Comparison of ENCODE assay signal across 14 cellular contexts in genomic region chr9:581673-582497, GRCh38.
DNase-seq lines count a peak whose midpoint lies in the region; ATAC-seq and TF ChIP-seq lines count a peak whose summit lies in the region.
"Had no signal": no experiment of that assay in that cellular context is flagged by ENCODE, and none has a peak within 500 bp of the region (broad histone marks: within the 10 kb centered on the region; RNA-seq: fewer than 3 reads in every experiment).

No MANE protein-coding gene starts in this region.

- H3K27me3 ChIP-seq in breast epithelium (no peaks in the 10 kb centered on the region), OCI-LY3 (ENCODE audit: low read depth, low read length) (peaks cover 10% of the 10 kb centered on the region; the same call in 1 of the 2 replicates)

- H3K9me3 ChIP-seq in breast epithelium: no peaks in the 10 kb centered on the region
- no peaks in the 10 kb centered on the region for H3K9me3 ChIP-seq in OCI-LY3 (ENCODE audit: insufficient read depth, low read length)

- no peak overlapping the region for H3K27ac Mint-ChIP-seq in MCF 10A (ENCODE audit: low read depth, unreplicated experiment)
- H3K27ac Mint-ChIP-seq: activated T-helper 1 cell treated with anti-CD3 and anti-CD28 coated beads, Interleukin-12 subunit alpha, Interleukin-12 subunit beta, Interleukin-2, Interleukin-4 antibody, amounts not matched to agents 30 ng/mL and 10 ng/mL and 1 ng/mL, durations not matched to agents 14 hours and 24 hours and 36 hours; B cell; dendritic cell treated with granulocyte-macrophage colony-stimulating factor and Interleukin-4, amounts not matched to agents 40 ng/mL and 50 ng/mL, for 4 days; T-helper 1 cell treated with Interleukin-12 subunit alpha and Interleukin-12 subunit beta and Interleukin-4 antibody, amounts not matched to agents 30 μg/mL and 1 μg/mL, for 36 hours had no signal

- no peaks in the 10 kb centered on the region for H3K79me2 ChIP-seq in OCI-LY3 (ENCODE audit: low read length)

- peak; percentile 24 for TF ChIP-seq CTCF in MCF 10A (IDR thresholded peaks at IDR 0.05; ENCODE audit: unreplicated experiment)
- no peak for TF ChIP-seq CTCF in breast epithelium (IDR thresholded peaks at IDR 0.05)
- TF ChIP-seq CTCF in OCI-LY3 (IDR thresholded peaks at IDR 0.05; ENCODE audit: low read depth, low read length): peak; percentile 80

- CTCF ChIA-PET in MCF 10A (lab: Yijun Ruan, JAX): interaction anchor here (0.6 to 2.1 kb wide), 4 partner anchors 19 to 222 kb away, joined by 3 to 6 read pairs (median 4); no protein-coding TSS in a partner anchor

- peak; percentile 32 for ATAC-seq in esophagus mucosa

- H3K27me3 Mint-ChIP-seq in MCF 10A (ENCODE audit: insufficient read depth, unreplicated experiment): no peaks in the 10 kb centered on the region
- H3K27me3 Mint-ChIP-seq: B cell had no signal

- H3K36me3 ChIP-seq in breast epithelium (no peaks in the 10 kb centered on the region), OCI-LY3 (replicated peaks; ENCODE audit: low read depth, low read length) (no peaks in the 10 kb centered on the region)

- H3K4me2 ChIP-seq in OCI-LY3 (ENCODE audit: low read length): no peak overlapping the region

- TF ChIP-seq POLR2A in breast epithelium (IDR thresholded peaks at IDR 0.05): no peak

- peaks cover 29% of the 10 kb centered on the region for H3K36me3 Mint-ChIP-seq in MCF 10A (ENCODE audit: insufficient read depth, unreplicated experiment)

- no peaks in the 10 kb centered on the region for H3K4me1 ChIP-seq in breast epithelium
- no peaks in the 10 kb centered on the region for H3K4me1 ChIP-seq in OCI-LY3 (ENCODE audit: low read length)

- H3K4me3 Mint-ChIP-seq in MCF 10A (ENCODE audit: unreplicated experiment): no peak overlapping the region
- H3K4me3 Mint-ChIP-seq: activated T-helper 1 cell treated with anti-CD3 and anti-CD28 coated beads, Interleukin-12 subunit alpha, Interleukin-12 subunit beta, Interleukin-2, Interleukin-4 antibody, amounts not matched to agents 30 ng/mL and 10 ng/mL and 1 ng/mL, durations not matched to agents 14 hours and 24 hours and 36 hours; B cell; dendritic cell treated with granulocyte-macrophage colony-stimulating factor and Interleukin-4, amounts not matched to agents 40 ng/mL and 50 ng/mL, for 4 days; T-helper 1 cell treated with Interleukin-12 subunit alpha and Interleukin-12 subunit beta and Interleukin-4 antibody, amounts not matched to agents 30 μg/mL and 1 μg/mL, for 36 hours had no signal

- DNase-seq in MCF 10A (ENCODE audit: unreplicated experiment): peak; percentile 44
- DNase-seq in breast epithelium (ENCODE audit: low spot score in 2 of 2): no peak
- peak; percentile 28 for DNase-seq in renal cortical epithelial cell (ENCODE audit: low read depth)
- DNase-seq in T-helper 9 cell: no peak
- DNase-seq in stimulated activated CD4-positive, alpha-beta T cell treated with anti-CD3 and anti-CD28 coated beads, Interleukin-2, amount 100 ng/mL, for 24 hours: no peak
- no peak for DNase-seq in substantia nigra (lab: John Stamatoyannopoulos, UW)
- DNase-seq: NCI-H1930, posterior cingulate gyrus had no signal

- H3K9me3 Mint-ChIP-seq in MCF 10A (ENCODE audit: unreplicated experiment): no peaks in the 10 kb centered on the region
- H3K9me3 Mint-ChIP-seq: activated T-helper 1 cell treated with anti-CD3 and anti-CD28 coated beads, Interleukin-12 subunit alpha, Interleukin-12 subunit beta, Interleukin-2, Interleukin-4 antibody, amounts not matched to agents 30 ng/mL and 10 ng/mL and 1 ng/mL, durations not matched to agents 14 hours and 24 hours and 36 hours; dendritic cell treated with granulocyte-macrophage colony-stimulating factor and Interleukin-4, amounts not matched to agents 40 ng/mL and 50 ng/mL, for 4 days; T-helper 1 cell treated with Interleukin-12 subunit alpha and Interleukin-12 subunit beta and Interleukin-4 antibody, amounts not matched to agents 30 μg/mL and 1 μg/mL, for 36 hours had no signal

- no TSS peak for BruUV-seq in MCF 10A (replicated peaks; lab: Mats Ljungman, UMichigan)

- H2AFZ ChIP-seq in OCI-LY3 (ENCODE audit: low read depth, low read length): no peak overlapping the region

- H4K20me1 ChIP-seq in OCI-LY3 (ENCODE audit: insufficient read depth, low read length): no peaks in the 10 kb centered on the region

- no peak overlapping the region for H3K27ac ChIP-seq in breast epithelium
- no peak overlapping the region for H3K27ac ChIP-seq in OCI-LY3 (ENCODE audit: low read length)
- H3K27ac ChIP-seq in substantia nigra (ENCODE audit: low read depth, low read length, poor library complexity, severe bottlenecking): no peak overlapping the region

- H3K4me1 Mint-ChIP-seq in MCF 10A (ENCODE audit: insufficient read depth, unreplicated experiment): peaks cover 12% of the 10 kb centered on the region
- H3K4me1 Mint-ChIP-seq: B cell had no signal

- intact Hi-C loops in MCF 10A (cut with micrococcal nuclease) (no loop called here), breast epithelium (cut with DNase I; ENCODE audit: low total_unique reads) (no loop called here)

- POLR2A ChIA-PET in MCF 10A (lab: Yijun Ruan, JAX): interaction anchor here (0.7 to 1.5 kb wide), 4 partner anchors 10 to 162 kb away, joined by 3 to 7 read pairs (median 3); no protein-coding TSS in a partner anchor

- H3K4me3 ChIP-seq in breast epithelium (no peak overlapping the region), OCI-LY3 (ENCODE audit: low read length) (no peak overlapping the region)

- no peak overlapping the region for H3K9ac ChIP-seq in OCI-LY3 (ENCODE audit: low read length)

Comparison
In these comparisons a context has a peak if more than half of its experiments do, and no peak if none do; other contexts are left out.
1. DNase-seq: peak in MCF 10A (single experiment) and renal cortical epithelial cell (single experiment); none in breast epithelium (0 of 2), T-helper 9 cell (single experiment), stimulated activated CD4-positive, alpha-beta T cell treated with anti-CD3 and anti-CD28 coated beads, Interleukin-2, amount 100 ng/mL, for 24 hours (0 of 2) and substantia nigra (0 of 49).
2. CTCF ChIP-seq: peak in MCF 10A (single experiment) and OCI-LY3 (single experiment); none in breast epithelium (0 of 3).